Comparison of ENCODE assay signal across 8 cellular contexts in genomic region chr4:143186634-143187033, GRCh38. TPM values are rescaled to one million over a fixed set of nuclear protein-coding genes. Genes with fewer than 3 reads are reported as not detected.
DNase-seq lines count a peak whose midpoint lies in the region; ATAC-seq and TF ChIP-seq lines count a peak whose summit lies in the region.

No MANE protein-coding gene starts in this region.

- no peak for TF ChIP-seq CTCF in heart right ventricle (IDR thresholded peaks at IDR 0.05)
- no peak for TF ChIP-seq CTCF in GM13976 (IDR thresholded peaks at IDR 0.05; ENCODE audit: borderline replicate concordance, control extremely low read depth, extremely low read depth, insufficient read depth, missing control alignments)

- in situ Hi-C loops in GM13976 (cut with MboI; ENCODE audit: low sequenced_read_pairs, unreplicated experiment): no loop called here

- intact Hi-C loops in heart right ventricle (cut with DNase I): loop anchor here in 1 of 10 donors (10.0 kb wide), 1 partner anchor 1962 kb away; the partner anchor contains the start of gene ZNF330
- intact Hi-C loops in Right ventricle myocardium inferior (cut with DNase I): no loop called here
- intact Hi-C loops in aorta (cut with DNase I): no loop called here

- ATAC-seq in heart right ventricle (no peak), Right ventricle myocardium inferior (no peak), aorta (ENCODE audit: low FRiP score) (no peak), HG02840 (IDR thresholded peaks at IDR 0.05; ENCODE audit: low FRiP score, unreplicated experiment) (no peak), HG02798 (IDR thresholded peaks at IDR 0.05; ENCODE audit: poor library complexity, unreplicated experiment) (no peak)

- H3K36me3 ChIP-seq in heart right ventricle (peaks cover 0 to 41% (median 0%) of the 10 kb centered on the region in 9 donors), aorta (ENCODE audit: control insufficient read depth in 1 of 2, insufficient read depth in 2 of 2, low read length in 1 of 2) (no peaks in the 10 kb centered on the region)

- H3K4me3 ChIP-seq in heart right ventricle: peak overlapping the region; percentile 60 to 97 (median 86)
- peak overlapping the region; percentile 77 to 94 for H3K4me3 ChIP-seq in aorta (ENCODE audit: low read length in 2 of 2)

- H3K27ac ChIP-seq in heart right ventricle (peak overlapping the region in 4 of 10 donors; percentile 6 to 95 (median 90)), aorta (ENCODE audit: low read depth in 1 of 2, low read length in 2 of 2) (no peak overlapping the region)

- H3K27me3 ChIP-seq in heart right ventricle (no peaks in the 10 kb centered on the region), aorta (ENCODE audit: control insufficient read depth in 1 of 2, insufficient read depth in 2 of 2, low read length in 1 of 2) (no peaks in the 10 kb centered on the region)

- no peak for DNase-seq in heart right ventricle
- DNase-seq in Right ventricle myocardium inferior (ENCODE audit: missing footprints): no peak
- peak; percentile 39 for DNase-seq in astrocyte of the hippocampus (ENCODE audit: low read depth, low spot score)
- peak; percentile 34 for DNase-seq in medulla oblongata (ENCODE audit: extremely low spot score)
- no peak for DNase-seq in aorta
- no peak for DNase-seq in GM13976 (ENCODE audit: low spot score)

- H3K4me1 ChIP-seq in heart right ventricle: peaks cover 9 to 78% (median 59%) of the 10 kb centered on the region in 9 donors
- H3K4me1 ChIP-seq in aorta (ENCODE audit: control insufficient read depth in 1 of 2, insufficient read depth in 2 of 2, low read length in 2 of 2): no peaks in the 10 kb centered on the region

- H3K9me3 ChIP-seq in heart right ventricle: no peaks in the 10 kb centered on the region
- H3K9me3 ChIP-seq in aorta (ENCODE audit: control insufficient read depth, low read length): no peaks in the 10 kb centered on the region

- 3% methylated on average over 6 of the region's 6 CpGs for WGBS in heart right ventricle, 2 donors
- 1% methylated on average over 6 of the region's 6 CpGs for WGBS in aorta, 2 donors

RNA-seq across cellular contexts. Expression of gene USP38, which starts 1.9 kb away (rescaled TPM):
- 10 to 100 TPM; 15.6 to 24.2 (median 20.8) TPM for total RNA-seq in heart right ventricle
- polyA plus RNA-seq in heart right ventricle: 1 to 10 TPM; 3.1 to 8.6 TPM
- 17.6 TPM for total RNA-seq in Right ventricle myocardium inferior
- total RNA-seq in aorta: 10 to 100 TPM; 17.1 to 18.4 TPM
- polyA plus RNA-seq in aorta: 1 to 10 TPM; 4.9 to 6.6 TPM

Comparison
In these comparisons a context has a peak if more than half of its experiments do, and no peak if none do; other contexts are left out.
1. DNase-seq: peak in astrocyte of the hippocampus (single experiment) and medulla oblongata (single experiment); none in heart right ventricle (0 of 2), Right ventricle myocardium inferior (single experiment), aorta (0 of 2) and GM13976 (single experiment).